27 cellular contexts compared by ENCODE assay signal in the genomic region with DNA sequence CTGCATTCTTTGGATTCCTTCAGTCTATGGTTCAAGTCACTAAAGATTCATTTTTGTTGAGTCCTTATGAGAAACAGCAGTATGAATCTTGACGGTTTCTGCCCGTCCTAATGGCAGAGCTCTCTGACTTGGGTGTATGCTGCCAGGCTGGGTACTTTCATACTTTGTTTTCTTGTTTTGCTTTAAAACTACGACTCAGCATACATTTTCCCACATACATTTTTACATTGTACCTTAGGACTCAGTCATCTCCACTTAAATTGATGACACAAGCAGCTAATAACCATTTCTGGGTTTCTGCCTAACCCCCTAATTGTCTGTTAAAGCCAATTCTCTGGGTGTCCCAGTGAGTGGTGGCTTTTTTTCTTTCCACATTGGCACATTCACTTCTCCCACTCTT. TPM values are rescaled to one million over a fixed set of nuclear protein-coding genes. Genes with fewer than 3 reads are reported as not detected.
DNase-seq lines count a peak whose midpoint lies in the region; ATAC-seq, FAIRE-seq and TF ChIP-seq lines count a peak whose summit lies in the region.
"Had no signal": no experiment of that assay in that cellular context is flagged by ENCODE, and none has a peak within 500 bp of the region (broad histone marks: within the 10 kb centered on the region; RNA-seq: fewer than 3 reads in every experiment).

No MANE protein-coding gene starts in this region.

- H4K91ac ChIP-seq in H1 (replicated peaks; ENCODE audit: insufficient read length, low read length) = no peak overlapping the region

- POLR2A ChIA-PET in HCT116 (lab: Charles Lee) (no interaction called here), H1 (lab: Charles Lee; ENCODE audit: partially characterized antibody) (no interaction called here)

- H3K4me2 ChIP-seq in HCT116 (ENCODE audit: low read length) (no peak overlapping the region), H1 (ENCODE audit: insufficient read depth in 1 of 2, low read depth in 2 of 2, low read length in 2 of 2) (no peak overlapping the region)
- H3K4me2 ChIP-seq: hepatocyte, PC-9 had no signal

- H3K4ac ChIP-seq in H1 (replicated peaks; ENCODE audit: insufficient read length, low read depth, low read length) = no peak overlapping the region

- H2BK5ac ChIP-seq in H1 (ENCODE audit: low read depth, low read length) = no peak overlapping the region

- no peak overlapping the region for H3K56ac ChIP-seq in H1 (replicated peaks; ENCODE audit: insufficient read length, low read depth, low read length)

- intact Hi-C loops in HCT116 (cut with micrococcal nuclease) = no loop called here

- H4K8ac ChIP-seq in H1 (ENCODE audit: extremely low read depth, insufficient read depth, low read length) = no peak overlapping the region

- no peak overlapping the region for H2AK5ac ChIP-seq in H1 (ENCODE audit: low read depth, low read length)

- H3K4me1 Mint-ChIP-seq in activated T-cell treated with anti-CD3 and anti-CD28 coated beads, Interleukin-2, amount 50 U/mL, for 72 hours (ENCODE audit: low read depth) = peaks cover 16% of the 10 kb centered on the region

- TF ChIP-seq RAD21 in HCT116 (IDR thresholded peaks at IDR 0.05; ENCODE audit: low read depth) (no peak), H1 (IDR thresholded peaks at IDR 0.05 in 1 of 2, conservative IDR thresholded peaks at IDR 0.05 in 1 of 2; ENCODE audit: low read depth in 2 of 2, low read length in 2 of 2) (no peak)

- H3K36me3 ChIP-seq in HCT116 (ENCODE audit: control insufficient read depth in 1 of 2, insufficient read depth in 2 of 2, low read length in 2 of 2) (peaks cover 18 to 36% of the 10 kb centered on the region in 2 experiments), H1 (ENCODE audit: control insufficient read depth in 2 of 4, insufficient read depth in 4 of 4, low read length in 3 of 4) (peaks cover 6 to 45% (median 23%) of the 10 kb centered on the region in 4 experiments; a peak in 6 of 8 replicates)

- no peaks in the 10 kb centered on the region for H3K9me2 ChIP-seq in HCT116 (ENCODE audit: insufficient read depth)

- peaks cover 4% of the 10 kb centered on the region; the same call in 1 of the 2 replicates for H3K23me2 ChIP-seq in H1 (ENCODE audit: low read depth, low read length)

- no peak overlapping the region for H2BK20ac ChIP-seq in H1 (ENCODE audit: low read length)

- H2AFZ ChIP-seq in HCT116 (ENCODE audit: low read depth, low read length, poor library complexity, severe bottlenecking) (no peak overlapping the region), H1 (ENCODE audit: low read length) (no peak overlapping the region)
- H2AFZ ChIP-seq: hepatocyte, parathyroid adenoma, PC-9 had no signal

- H3K9me3 Mint-ChIP-seq in activated T-cell treated with anti-CD3 and anti-CD28 coated beads, Interleukin-2, amount 50 U/mL, for 72 hours = no peaks in the 10 kb centered on the region
- H3K9me3 Mint-ChIP-seq: activated T-helper 2 cell treated with anti-CD3 and anti-CD28 coated beads, Interferon-gamma antibody, Interleukin-2, Interleukin-4, amounts not matched to agents 10 μg/mL and 5 μg/mL and 100 μg/mL, durations not matched to agents 14 hours and 24 hours and 36 hours; brain; T-helper 2 cell treated with Interferon-gamma antibody and Interleukin-4, amounts not matched to agents 5 μg/mL and 100 μg/mL, for 36 hours had no signal

- H2BK12ac ChIP-seq in H1 (ENCODE audit: low read depth, low read length) = no peak overlapping the region

- no peak overlapping the region for H2BK120ac ChIP-seq in H1 (replicated peaks; ENCODE audit: low read depth, low read length)

- H3K79me1 ChIP-seq in H1 (ENCODE audit: low read depth, low read length) = no peaks in the 10 kb centered on the region; the same call in 1 of the 2 replicates

- no peak overlapping the region for H4K5ac ChIP-seq in H1 (ENCODE audit: insufficient read length, low read depth, low read length)

- H3K79me2 ChIP-seq in HCT116 (ENCODE audit: insufficient read depth, low read length) (peaks cover 54% of the 10 kb centered on the region), H1 (ENCODE audit: control insufficient read depth in 1 of 2, insufficient read depth in 2 of 2, low read length in 2 of 2) (peaks cover 4 to 10% of the 10 kb centered on the region in 2 experiments; a peak in 3 of 4 replicates)

- H3K18ac ChIP-seq in H1 (ENCODE audit: extremely low read depth, low read length) = no peak overlapping the region

- no peak overlapping the region for H3K4me3 ChIP-seq in HCT116 (replicated peaks in 1 of 2; ENCODE audit: low read depth in 1 of 2, low read length in 2 of 2)
- H3K4me3 ChIP-seq in H1 (ENCODE audit: extremely low read depth in 1 of 4, insufficient read depth in 2 of 4, low read depth in 3 of 4, low read length in 4 of 4) = no peak overlapping the region
- H3K4me3 ChIP-seq: adrenal gland, gastrocnemius medialis, hepatocyte, PC-9, right atrium auricular region, spleen had no signal

- no peak for TF ChIP-seq POLR2A in HCT116 (IDR thresholded peaks at IDR 0.05; ENCODE audit: borderline replicate concordance, extremely low read depth, insufficient read depth, insufficient read length)
- TF ChIP-seq POLR2A in H1 (IDR thresholded peaks at IDR 0.05; ENCODE audit: control extremely low read depth in 1 of 2, low read depth in 2 of 2, low read length in 2 of 2) = no peak

- H3K4me1 ChIP-seq in HCT116 (ENCODE audit: control insufficient read depth in 1 of 2, insufficient read depth in 2 of 2, low read length in 2 of 2) (peaks cover 2 to 10% of the 10 kb centered on the region in 2 experiments; a peak in 3 of 4 replicates), H1 (replicated peaks in 1 of 4; ENCODE audit: control insufficient read depth in 3 of 4, insufficient read depth in 4 of 4, low read length in 3 of 4) (no peaks in the 10 kb centered on the region; a peak in 2 of 7 replicates)
- H3K4me1 ChIP-seq: BE2C had no signal

- ATAC-seq in activated T-cell treated with anti-CD3 and anti-CD28 coated beads, Interleukin-2, amount 50 U/mL, for 72 hours (replicated peaks in 1 of 2) = no peak
- ATAC-seq in HCT116 (no peak), HG02938 (IDR thresholded peaks at IDR 0.05; ENCODE audit: unreplicated experiment) (no peak)
- ATAC-seq: gastrocnemius medialis, left cardiac atrium had no signal

- TSS peak; percentile 44 for BruUV-seq in HCT116 (replicated peaks; lab: Mats Ljungman, UMichigan)

- H3K9me3 ChIP-seq in HCT116 (ENCODE audit: control insufficient read depth in 1 of 2, insufficient read depth in 1 of 2, low read depth in 1 of 2, low read length in 2 of 2) (no peaks in the 10 kb centered on the region), H1 (ENCODE audit: insufficient read depth in 2 of 2, low read depth in 1 of 2, low read length in 1 of 2) (no peaks in the 10 kb centered on the region)
- H3K9me3 ChIP-seq: adrenal gland, BE2C, gastrocnemius medialis, right atrium auricular region, spleen had no signal

- no peak for TF ChIP-seq EP300 in H1 (IDR thresholded peaks at IDR 0.05; ENCODE audit: borderline replicate concordance in 1 of 2, low read depth in 2 of 2, low read length in 2 of 2)

- no peak overlapping the region for H3K9ac ChIP-seq in HCT116 (ENCODE audit: low read length)
- no peak overlapping the region for H3K9ac ChIP-seq in H1 (replicated peaks in 1 of 4; ENCODE audit: extremely low read depth in 1 of 4, low read depth in 3 of 4, low read length in 3 of 4)
- H3K9ac ChIP-seq: parathyroid adenoma had no signal

- H3K14ac ChIP-seq in H1 (ENCODE audit: insufficient read length) = no peak overlapping the region

- peak overlapping the region; percentile 70 for H3K27ac Mint-ChIP-seq in activated T-cell treated with anti-CD3 and anti-CD28 coated beads, Interleukin-2, amount 50 U/mL, for 72 hours
- H3K27ac Mint-ChIP-seq: brain; T-helper 2 cell treated with Interferon-gamma antibody and Interleukin-4, amounts not matched to agents 5 μg/mL and 100 μg/mL, for 36 hours had no signal

- WGBS in H1 (ENCODE audit: extremely low coverage in 1 of 2, insufficient coverage in 1 of 2, insufficient read length in 1 of 2, insufficient replicate concordance in 2 of 2, low coverage in 1 of 2, low lambda C conversion rate in 2 of 2, missing lambda C conversion rate in 1 of 2), 2 experiments = 94% methylated on average over 3 of the region's 3 CpGs; no CpG with 5 or more reads in 1 of the 2 experiments

- FAIRE-seq in H1 (lab: Jason Lieb, UNC) = no peak

- H3K27ac ChIP-seq in HCT116 (ENCODE audit: low read depth, low read length) = no peak overlapping the region
- no peak overlapping the region for H3K27ac ChIP-seq in H1 (ENCODE audit: low read depth, low read length)
- H3K27ac ChIP-seq: adrenal gland, gastrocnemius medialis, parathyroid adenoma, PC-9, right atrium auricular region, spleen, WERI-Rb-1 had no signal

- H3K23ac ChIP-seq in H1 (ENCODE audit: insufficient read length) = no peak overlapping the region

- RAD21 ChIA-PET in HCT116 (lab: Charles Lee; ENCODE audit: low non-redundant PET in 1 of 2, low total read pairs in 2 of 2, uncharacterized antibody in 2 of 2, unreplicated experiment in 2 of 2) = no interaction called here

- no peak overlapping the region for H3K4me3 Mint-ChIP-seq in activated T-cell treated with anti-CD3 and anti-CD28 coated beads, Interleukin-2, amount 50 U/mL, for 72 hours
- H3K4me3 Mint-ChIP-seq: T-helper 2 cell treated with Interferon-gamma antibody and Interleukin-4, amounts not matched to agents 5 μg/mL and 100 μg/mL, for 36 hours had no signal

- no peak for DNase-seq in activated T-cell treated with anti-CD3 and anti-CD28 coated beads, Interleukin-2, amount 50 U/mL, for 72 hours
- DNase-seq in activated T-cell treated with anti-CD3 and anti-CD28 coated beads for 4 hours = no peak
- DNase-seq in HCT116 (ENCODE audit: low read depth, low spot score) = no peak
- no peak for DNase-seq in H1 (ENCODE audit: low read depth in 1 of 2, low spot score in 2 of 2)
- DNase-seq in stimulated activated CD4-positive, alpha-beta T cell treated with anti-CD3 and anti-CD28 coated beads, Interleukin-2, amount 100 ng/mL, for 24 hours = no peak
- DNase-seq: ACHN; activated CD4-positive, alpha-beta T cell treated with anti-CD3 and anti-CD28 coated beads for 48 hours; adrenal gland; BE2C; gastrocnemius medialis; GOT3; left cardiac atrium; NCI-H1092; NCI-H1930; NCI-H524; PC-9; SHP77; spleen; stimulated activated CD4-positive, alpha-beta T cell treated with anti-CD3 and anti-CD28 coated beads, Interleukin-2, amount 100 ng/mL, for 48 hours; WERI-Rb-1 had no signal

- peaks cover 5 to 33% of the 10 kb centered on the region in 2 donors for H3K36me3 Mint-ChIP-seq in activated T-cell treated with anti-CD3 and anti-CD28 coated beads, Interleukin-2, amount 50 U/mL, for 72 hours (ENCODE audit: insufficient read depth in 2 of 2)

- no peaks in the 10 kb centered on the region for H3K27me3 ChIP-seq in HCT116 (ENCODE audit: insufficient read depth, low read length)
- H3K27me3 ChIP-seq in H1 (replicated peaks in 1 of 4; ENCODE audit: control insufficient read depth in 3 of 4, extremely low read depth in 1 of 4, insufficient read depth in 3 of 4, low read length in 3 of 4) = no peaks in the 10 kb centered on the region
- H3K27me3 ChIP-seq: adrenal gland, BE2C, gastrocnemius medialis, hepatocyte, right atrium auricular region, spleen had no signal

- H2BK15ac ChIP-seq in H1 (ENCODE audit: low read length) = no peak overlapping the region

- TF ChIP-seq CTCF in HCT116 (IDR thresholded peaks at IDR 0.05 in 2 of 3, conservative IDR thresholded peaks at IDR 0.05 in 1 of 3; ENCODE audit: borderline replicate concordance in 1 of 3, insufficient read depth in 1 of 3, low read depth in 2 of 3, low read length in 2 of 3) (no peak), H1 (IDR thresholded peaks at IDR 0.05; ENCODE audit: control extremely low read depth in 1 of 3, insufficient read depth in 1 of 3, low read depth in 1 of 3, low read length in 3 of 3) (no peak)

- H4K20me1 ChIP-seq in HCT116 (ENCODE audit: insufficient read depth) (no peaks in the 10 kb centered on the region), H1 (replicated peaks in 1 of 2; ENCODE audit: control insufficient read depth in 1 of 2, insufficient read depth in 2 of 2, low read length in 2 of 2) (peaks cover 2 to 4% of the 10 kb centered on the region in 2 experiments)

- H3K27me3 Mint-ChIP-seq in activated T-cell treated with anti-CD3 and anti-CD28 coated beads, Interleukin-2, amount 50 U/mL, for 72 hours (ENCODE audit: low read depth) = no peaks in the 10 kb centered on the region

- CTCF ChIA-PET in HCT116 (lab: Charles Lee) = no interaction called here
- CTCF ChIA-PET in H1 (lab: Charles Lee; ENCODE audit: partially characterized antibody) = no interaction called here

RNA-seq across cellular contexts. Expression of gene DDX55, which starts 4.8 kb away (rescaled TPM):
- total RNA-seq in activated T-cell treated with anti-CD3 and anti-CD28 coated beads, Interleukin-2, amount 50 U/mL, for 72 hours = 10 to 100 TPM; 25.6 to 36.2 TPM
- total RNA-seq in HCT116 (2021; ENCODE audit: unreplicated experiment) = 41.8 TPM
- 18.5 and 22.3 TPM in 2 replicates for polyA plus RNA-seq in HCT116 (2012)
- total RNA-seq in H1 (2021; fragmentation: NEBNext Ultra II Directional; extraction: Animal tissue kit (Norgen Biotek cat#: 25700)) = 35.1 and 37.7 TPM in 2 replicates
- polyA plus RNA-seq in H1 (2011; rRNA removed) = 25.8 and 42.1 TPM in 2 replicates
- polyA plus RNA-seq in H1 (2011; cell fraction: cytosol; rRNA removed) = 37.6 TPM
- polyA plus RNA-seq in H1 (2011; cell fraction: nucleus; rRNA removed) = 59.7 TPM
- 37.8 to 44.8 TPM (median 40.9 TPM) in 4 replicates for polyA plus RNA-seq in H1 (2012, experiment 1 of 2)
- 6.6 TPM for polyA plus RNA-seq in H1 (2012, experiment 2 of 2)
- polyA plus RNA-seq in H1 (2013, experiment 1 of 2) = 34.7 TPM
- 29.6 TPM for polyA plus RNA-seq in H1 (2013, experiment 2 of 2)
- polyA minus RNA-seq in H1 (2011; rRNA and poly(A)+ RNA removed) = 27.1 and 29.9 TPM in 2 replicates
- 29.1 TPM for polyA minus RNA-seq in H1 (2011; cell fraction: cytosol; rRNA and poly(A)+ RNA removed)
- 37.0 TPM for polyA minus RNA-seq in H1 (2011; cell fraction: nucleus; rRNA and poly(A)+ RNA removed)

RNA-seq across cellular contexts. Expression of gene TMED2, which starts 12.7 kb away (rescaled TPM):
- total RNA-seq in activated T-cell treated with anti-CD3 and anti-CD28 coated beads, Interleukin-2, amount 50 U/mL, for 72 hours = 100 to 1,000 TPM; 177 to 192 TPM
- 242 TPM for total RNA-seq in HCT116 (2021; ENCODE audit: unreplicated experiment)
- 133 and 138 TPM in 2 replicates for polyA plus RNA-seq in HCT116 (2012)
- total RNA-seq in H1 (2021; fragmentation: NEBNext Ultra II Directional; extraction: Animal tissue kit (Norgen Biotek cat#: 25700)) = 227 and 235 TPM in 2 replicates
- polyA plus RNA-seq in H1 (2011; rRNA removed) = 57.1 and 122 TPM in 2 replicates
- polyA plus RNA-seq in H1 (2011; cell fraction: cytosol; rRNA removed) = 94.8 TPM
- 40.0 TPM for polyA plus RNA-seq in H1 (2011; cell fraction: nucleus; rRNA removed)
- 150 to 270 TPM (median 153 TPM) in 4 replicates for polyA plus RNA-seq in H1 (2012, experiment 1 of 2)
- 20.6 TPM for polyA plus RNA-seq in H1 (2012, experiment 2 of 2)
- 180 TPM for polyA plus RNA-seq in H1 (2013, experiment 1 of 2)
- polyA plus RNA-seq in H1 (2013, experiment 2 of 2) = 251 TPM
- polyA minus RNA-seq in H1 (2011; rRNA and poly(A)+ RNA removed) = 77.6 and 102 TPM in 2 replicates
- 80.7 TPM for polyA minus RNA-seq in H1 (2011; cell fraction: cytosol; rRNA and poly(A)+ RNA removed)
- 33.2 TPM for polyA minus RNA-seq in H1 (2011; cell fraction: nucleus; rRNA and poly(A)+ RNA removed)

RNA-seq across cellular contexts. Expression of gene EIF2B1, which starts 36.4 kb away (rescaled TPM):
- total RNA-seq in activated T-cell treated with anti-CD3 and anti-CD28 coated beads, Interleukin-2, amount 50 U/mL, for 72 hours = 10 to 100 TPM; 58.1 to 76.7 TPM
- 41.7 TPM for total RNA-seq in HCT116 (2021; ENCODE audit: unreplicated experiment)
- 21.5 and 25.2 TPM in 2 replicates for polyA plus RNA-seq in HCT116 (2012)
- total RNA-seq in H1 (2021; fragmentation: NEBNext Ultra II Directional; extraction: Animal tissue kit (Norgen Biotek cat#: 25700)) = 48.3 and 49.9 TPM in 2 replicates
- 21.8 and 24.9 TPM in 2 replicates for polyA plus RNA-seq in H1 (2011; rRNA removed)
- polyA plus RNA-seq in H1 (2011; cell fraction: cytosol; rRNA removed) = 32.0 TPM
- 33.1 TPM for polyA plus RNA-seq in H1 (2011; cell fraction: nucleus; rRNA removed)
- polyA plus RNA-seq in H1 (2012, experiment 1 of 2) = 37.4 to 41.8 TPM (median 40.7 TPM) in 4 replicates
- polyA plus RNA-seq in H1 (2012, experiment 2 of 2) = 10.2 TPM
- polyA plus RNA-seq in H1 (2013, experiment 1 of 2) = 33.0 TPM
- polyA plus RNA-seq in H1 (2013, experiment 2 of 2) = 30.9 TPM
- polyA minus RNA-seq in H1 (2011; rRNA and poly(A)+ RNA removed) = 19.8 and 20.1 TPM in 2 replicates
- 9.8 TPM for polyA minus RNA-seq in H1 (2011; cell fraction: cytosol; rRNA and poly(A)+ RNA removed)
- 12.2 TPM for polyA minus RNA-seq in H1 (2011; cell fraction: nucleus; rRNA and poly(A)+ RNA removed)

RNA-seq across cellular contexts. Expression of gene GTF2H3, which starts 36.5 kb away (rescaled TPM):
- 10 to 100 TPM; 56.0 to 66.7 TPM for total RNA-seq in activated T-cell treated with anti-CD3 and anti-CD28 coated beads, Interleukin-2, amount 50 U/mL, for 72 hours
- total RNA-seq in HCT116 (2021; ENCODE audit: unreplicated experiment) = 94.0 TPM
- 33.9 and 40.5 TPM in 2 replicates for polyA plus RNA-seq in HCT116 (2012)
- 32.1 and 35.8 TPM in 2 replicates for total RNA-seq in H1 (2021; fragmentation: NEBNext Ultra II Directional; extraction: Animal tissue kit (Norgen Biotek cat#: 25700))
- polyA plus RNA-seq in H1 (2011; rRNA removed) = 15.0 and 21.0 TPM in 2 replicates
- polyA plus RNA-seq in H1 (2011; cell fraction: cytosol; rRNA removed) = 18.8 TPM
- 5.6 TPM for polyA plus RNA-seq in H1 (2011; cell fraction: nucleus; rRNA removed)
- 18.2 to 31.8 TPM (median 23.7 TPM) in 4 replicates for polyA plus RNA-seq in H1 (2012, experiment 1 of 2)
- 7.4 TPM for polyA plus RNA-seq in H1 (2012, experiment 2 of 2)
- polyA plus RNA-seq in H1 (2013, experiment 1 of 2) = 15.3 TPM
- polyA plus RNA-seq in H1 (2013, experiment 2 of 2) = 19.3 TPM
- 41.7 and 50.3 TPM in 2 replicates for polyA minus RNA-seq in H1 (2011; rRNA and poly(A)+ RNA removed)
- 8.0 TPM for polyA minus RNA-seq in H1 (2011; cell fraction: cytosol; rRNA and poly(A)+ RNA removed)
- 18.5 TPM for polyA minus RNA-seq in H1 (2011; cell fraction: nucleus; rRNA and poly(A)+ RNA removed)
